Comparison of ENCODE assay signal across 1 cellular context in genomic region chr15:73865379-73865778, GRCh38.
TF ChIP-seq lines count a peak whose summit lies in the region.

No MANE protein-coding gene starts in this region.

TF ChIP-seq in GM23338, 12 proteins besides CTCF, POLR2A, EP300 and RAD21:
- TF ChIP-seq, protein P1, sequence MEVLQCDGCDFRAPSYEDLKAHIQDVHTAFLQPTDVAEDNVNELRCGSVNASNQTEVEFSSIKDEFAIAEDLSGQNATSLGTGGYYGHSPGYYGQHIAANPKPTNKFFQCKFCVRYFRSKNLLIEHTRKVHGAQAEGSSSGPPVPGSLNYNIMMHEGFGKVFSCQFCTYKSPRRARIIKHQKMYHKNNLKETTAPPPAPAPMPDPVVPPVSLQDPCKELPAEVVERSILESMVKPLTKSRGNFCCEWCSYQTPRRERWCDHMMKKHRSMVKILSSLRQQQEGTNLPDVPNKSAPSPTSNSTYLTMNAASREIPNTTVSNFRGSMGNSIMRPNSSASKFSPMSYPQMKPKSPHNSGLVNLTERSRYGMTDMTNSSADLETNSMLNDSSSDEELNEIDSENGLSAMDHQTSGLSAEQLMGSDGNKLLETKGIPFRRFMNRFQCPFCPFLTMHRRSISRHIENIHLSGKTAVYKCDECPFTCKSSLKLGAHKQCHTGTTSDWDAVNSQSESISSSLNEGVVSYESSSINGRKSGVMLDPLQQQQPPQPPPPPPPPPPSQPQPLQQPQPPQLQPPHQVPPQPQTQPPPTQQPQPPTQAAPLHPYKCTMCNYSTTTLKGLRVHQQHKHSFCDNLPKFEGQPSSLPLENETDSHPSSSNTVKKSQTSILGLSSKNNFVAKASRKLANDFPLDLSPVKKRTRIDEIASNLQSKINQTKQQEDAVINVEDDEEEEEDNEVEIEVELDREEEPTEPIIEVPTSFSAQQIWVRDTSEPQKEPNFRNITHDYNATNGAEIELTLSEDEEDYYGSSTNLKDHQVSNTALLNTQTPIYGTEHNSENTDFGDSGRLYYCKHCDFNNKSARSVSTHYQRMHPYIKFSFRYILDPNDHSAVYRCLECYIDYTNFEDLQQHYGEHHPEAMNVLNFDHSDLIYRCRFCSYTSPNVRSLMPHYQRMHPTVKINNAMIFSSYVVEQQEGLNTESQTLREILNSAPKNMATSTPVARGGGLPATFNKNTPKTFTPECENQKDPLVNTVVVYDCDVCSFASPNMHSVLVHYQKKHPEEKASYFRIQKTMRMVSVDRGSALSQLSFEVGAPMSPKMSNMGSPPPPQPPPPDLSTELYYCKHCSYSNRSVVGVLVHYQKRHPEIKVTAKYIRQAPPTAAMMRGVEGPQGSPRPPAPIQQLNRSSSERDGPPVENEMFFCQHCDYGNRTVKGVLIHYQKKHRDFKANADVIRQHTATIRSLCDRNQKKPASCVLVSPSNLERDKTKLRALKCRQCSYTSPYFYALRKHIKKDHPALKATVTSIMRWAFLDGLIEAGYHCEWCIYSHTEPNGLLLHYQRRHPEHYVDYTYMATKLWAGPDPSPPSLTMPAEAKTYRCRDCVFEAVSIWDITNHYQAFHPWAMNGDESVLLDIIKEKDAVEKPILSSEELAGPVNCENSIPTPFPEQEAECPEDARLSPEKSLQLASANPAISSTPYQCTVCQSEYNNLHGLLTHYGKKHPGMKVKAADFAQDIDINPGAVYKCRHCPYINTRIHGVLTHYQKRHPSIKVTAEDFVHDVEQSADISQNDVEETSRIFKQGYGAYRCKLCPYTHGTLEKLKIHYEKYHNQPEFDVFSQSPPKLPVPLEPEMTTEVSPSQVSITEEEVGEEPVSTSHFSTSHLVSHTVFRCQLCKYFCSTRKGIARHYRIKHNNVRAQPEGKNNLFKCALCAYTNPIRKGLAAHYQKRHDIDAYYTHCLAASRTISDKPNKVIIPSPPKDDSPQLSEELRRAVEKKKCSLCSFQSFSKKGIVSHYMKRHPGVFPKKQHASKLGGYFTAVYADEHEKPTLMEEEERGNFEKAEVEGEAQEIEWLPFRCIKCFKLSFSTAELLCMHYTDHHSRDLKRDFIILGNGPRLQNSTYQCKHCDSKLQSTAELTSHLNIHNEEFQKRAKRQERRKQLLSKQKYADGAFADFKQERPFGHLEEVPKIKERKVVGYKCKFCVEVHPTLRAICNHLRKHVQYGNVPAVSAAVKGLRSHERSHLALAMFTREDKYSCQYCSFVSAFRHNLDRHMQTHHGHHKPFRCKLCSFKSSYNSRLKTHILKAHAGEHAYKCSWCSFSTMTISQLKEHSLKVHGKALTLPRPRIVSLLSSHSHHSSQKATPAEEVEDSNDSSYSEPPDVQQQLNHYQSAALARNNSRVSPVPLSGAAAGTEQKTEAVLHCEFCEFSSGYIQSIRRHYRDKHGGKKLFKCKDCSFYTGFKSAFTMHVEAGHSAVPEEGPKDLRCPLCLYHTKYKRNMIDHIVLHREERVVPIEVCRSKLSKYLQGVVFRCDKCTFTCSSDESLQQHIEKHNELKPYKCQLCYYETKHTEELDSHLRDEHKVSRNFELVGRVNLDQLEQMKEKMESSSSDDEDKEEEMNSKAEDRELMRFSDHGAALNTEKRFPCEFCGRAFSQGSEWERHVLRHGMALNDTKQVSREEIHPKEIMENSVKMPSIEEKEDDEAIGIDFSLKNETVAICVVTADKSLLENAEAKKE (CRISPR knock-in tag; IDR thresholded peaks at IDR 0.05), result no peak
- TF ChIP-seq, protein P2, sequence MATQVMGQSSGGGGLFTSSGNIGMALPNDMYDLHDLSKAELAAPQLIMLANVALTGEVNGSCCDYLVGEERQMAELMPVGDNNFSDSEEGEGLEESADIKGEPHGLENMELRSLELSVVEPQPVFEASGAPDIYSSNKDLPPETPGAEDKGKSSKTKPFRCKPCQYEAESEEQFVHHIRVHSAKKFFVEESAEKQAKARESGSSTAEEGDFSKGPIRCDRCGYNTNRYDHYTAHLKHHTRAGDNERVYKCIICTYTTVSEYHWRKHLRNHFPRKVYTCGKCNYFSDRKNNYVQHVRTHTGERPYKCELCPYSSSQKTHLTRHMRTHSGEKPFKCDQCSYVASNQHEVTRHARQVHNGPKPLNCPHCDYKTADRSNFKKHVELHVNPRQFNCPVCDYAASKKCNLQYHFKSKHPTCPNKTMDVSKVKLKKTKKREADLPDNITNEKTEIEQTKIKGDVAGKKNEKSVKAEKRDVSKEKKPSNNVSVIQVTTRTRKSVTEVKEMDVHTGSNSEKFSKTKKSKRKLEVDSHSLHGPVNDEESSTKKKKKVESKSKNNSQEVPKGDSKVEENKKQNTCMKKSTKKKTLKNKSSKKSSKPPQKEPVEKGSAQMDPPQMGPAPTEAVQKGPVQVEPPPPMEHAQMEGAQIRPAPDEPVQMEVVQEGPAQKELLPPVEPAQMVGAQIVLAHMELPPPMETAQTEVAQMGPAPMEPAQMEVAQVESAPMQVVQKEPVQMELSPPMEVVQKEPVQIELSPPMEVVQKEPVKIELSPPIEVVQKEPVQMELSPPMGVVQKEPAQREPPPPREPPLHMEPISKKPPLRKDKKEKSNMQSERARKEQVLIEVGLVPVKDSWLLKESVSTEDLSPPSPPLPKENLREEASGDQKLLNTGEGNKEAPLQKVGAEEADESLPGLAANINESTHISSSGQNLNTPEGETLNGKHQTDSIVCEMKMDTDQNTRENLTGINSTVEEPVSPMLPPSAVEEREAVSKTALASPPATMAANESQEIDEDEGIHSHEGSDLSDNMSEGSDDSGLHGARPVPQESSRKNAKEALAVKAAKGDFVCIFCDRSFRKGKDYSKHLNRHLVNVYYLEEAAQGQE (IDR thresholded peaks at IDR 0.05; ENCODE audit: unreplicated experiment), result no peak
- TF ChIP-seq CREB1 (CRISPR knock-in tag; IDR thresholded peaks at IDR 0.05; ENCODE audit: low read depth), result no peak
- TF ChIP-seq JUNB (IDR thresholded peaks at IDR 0.05; ENCODE audit: unreplicated experiment), result no peak
- TF ChIP-seq, protein P3, sequence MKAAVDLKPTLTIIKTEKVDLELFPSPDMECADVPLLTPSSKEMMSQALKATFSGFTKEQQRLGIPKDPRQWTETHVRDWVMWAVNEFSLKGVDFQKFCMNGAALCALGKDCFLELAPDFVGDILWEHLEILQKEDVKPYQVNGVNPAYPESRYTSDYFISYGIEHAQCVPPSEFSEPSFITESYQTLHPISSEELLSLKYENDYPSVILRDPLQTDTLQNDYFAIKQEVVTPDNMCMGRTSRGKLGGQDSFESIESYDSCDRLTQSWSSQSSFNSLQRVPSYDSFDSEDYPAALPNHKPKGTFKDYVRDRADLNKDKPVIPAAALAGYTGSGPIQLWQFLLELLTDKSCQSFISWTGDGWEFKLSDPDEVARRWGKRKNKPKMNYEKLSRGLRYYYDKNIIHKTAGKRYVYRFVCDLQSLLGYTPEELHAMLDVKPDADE (IDR thresholded peaks at IDR 0.05), result no peak
- TF ChIP-seq POLR2AphosphoS5 (IDR thresholded peaks at IDR 0.05; ENCODE audit: low read depth), result no peak
- no peak for TF ChIP-seq NANOG (IDR thresholded peaks at IDR 0.05; ENCODE audit: borderline replicate concordance)
- no peak for TF ChIP-seq EZH2 (IDR thresholded peaks at IDR 0.05; ENCODE audit: low read depth, unreplicated experiment)
- TF ChIP-seq STAT1 (IDR thresholded peaks at IDR 0.05; ENCODE audit: unreplicated experiment), result no peak
- no peak for TF ChIP-seq ZNF114 (CRISPR knock-in tag; IDR thresholded peaks at IDR 0.05)
- TF ChIP-seq ZNF331 (CRISPR knock-in tag; IDR thresholded peaks at IDR 0.05; ENCODE audit: low read depth), result no peak
- TF ChIP-seq EZH2phosphoT487 (IDR thresholded peaks at IDR 0.05; ENCODE audit: unreplicated experiment), result no peak
